8 cellular contexts compared by ENCODE assay signal in the genomic region with DNA sequence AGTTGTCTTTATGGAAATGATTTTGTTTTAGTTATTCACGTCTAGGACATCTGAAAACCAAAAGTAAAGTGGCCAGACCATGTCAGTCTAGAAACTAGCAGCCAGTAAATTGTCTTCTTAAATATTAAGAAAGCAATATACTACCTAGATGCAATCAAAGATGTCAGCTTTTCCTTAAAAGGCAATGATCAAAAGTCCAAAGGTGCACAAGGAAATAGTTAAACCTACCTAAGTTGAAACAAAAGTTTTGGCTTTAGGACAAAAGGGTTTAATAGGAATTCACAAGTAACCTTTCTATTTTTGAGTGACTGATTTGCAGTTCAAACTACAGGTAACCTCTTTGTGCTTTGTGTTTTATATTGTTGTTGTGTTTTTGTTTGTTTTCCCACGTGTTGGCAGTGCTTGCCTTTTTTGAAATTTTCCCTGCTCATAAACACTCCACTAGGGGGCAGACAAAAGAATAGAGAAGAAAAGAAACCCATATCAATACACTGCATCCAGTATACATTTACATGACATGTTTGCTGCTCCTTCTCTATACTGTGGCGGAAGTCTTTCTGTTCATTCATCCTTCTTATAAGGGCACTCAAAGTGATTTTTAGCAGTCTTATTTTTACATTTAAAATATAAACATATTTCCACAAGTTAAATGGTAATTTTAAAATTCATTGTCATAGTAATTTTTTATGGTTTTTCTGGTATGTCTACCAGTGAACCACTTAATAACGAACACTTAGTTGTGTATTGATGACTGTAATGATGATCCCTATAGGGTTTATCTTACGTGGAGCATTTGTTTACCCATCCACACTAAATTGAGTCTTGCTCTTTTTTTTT.
DNase-seq lines count a peak whose midpoint lies in the region; ATAC-seq and TF ChIP-seq lines count a peak whose summit lies in the region.

No MANE protein-coding gene starts in this region.

- intact Hi-C loops in cardiac septum (cut with DNase I) (no loop called here), upper lobe of right lung (cut with DNase I) (no loop called here)

- TF ChIP-seq CTCF in cardiac muscle cell (IDR thresholded peaks at IDR 0.05; ENCODE audit: low read depth, low read length) (peak; percentile 73), kidney epithelial cell (IDR thresholded peaks at IDR 0.05; ENCODE audit: insufficient read depth, low read length, poor library complexity, severe bottlenecking) (peak; percentile 74), upper lobe of right lung (IDR thresholded peaks at IDR 0.05) (peak; percentile 73)

- H3K27me3 ChIP-seq in cardiac muscle cell (no peaks in the 10 kb centered on the region), adipocyte (replicated peaks; ENCODE audit: control insufficient read depth, insufficient read depth, low read length) (no peaks in the 10 kb centered on the region), kidney epithelial cell (ENCODE audit: control insufficient read depth, insufficient read depth, low read length) (no peaks in the 10 kb centered on the region), upper lobe of right lung (no peaks in the 10 kb centered on the region)

- H3K27ac ChIP-seq in cardiac muscle cell (no peak overlapping the region), upper lobe of right lung (no peak overlapping the region)

- H3K9me3 ChIP-seq in cardiac muscle cell (ENCODE audit: low read depth) (no peaks in the 10 kb centered on the region), adipocyte (ENCODE audit: control insufficient read depth, low read length) (no peaks in the 10 kb centered on the region), upper lobe of right lung (no peaks in the 10 kb centered on the region)

- H3K4me3 ChIP-seq in cardiac muscle cell (no peak overlapping the region), adipocyte (ENCODE audit: low read length) (no peak overlapping the region), kidney epithelial cell (ENCODE audit: low read depth, low read length) (no peak overlapping the region), upper lobe of right lung (no peak overlapping the region)

- peak; percentile 38 to 39 for DNase-seq in cardiac muscle cell (ENCODE audit: low read depth in 1 of 2, low spot score in 1 of 2)
- DNase-seq in cardiac septum (ENCODE audit: low spot score), result no peak
- DNase-seq in HCEC 1CT, result peak; percentile 9
- DNase-seq in NCI-H1694 treated with DMSO at 0.1 percent for 48 hours (lab: John Stamatoyannopoulos, UW), result peak; percentile 31
- peak; percentile 79 for DNase-seq in adipocyte (ENCODE audit: low read depth)
- no peak for DNase-seq in kidney epithelial cell (ENCODE audit: low read depth)
- DNase-seq in upper lobe of right lung, result no peak
- no peak for DNase-seq in stimulated activated CD4-positive, alpha-beta T cell treated with anti-CD3 and anti-CD28 coated beads, Interleukin-4, amount 100 ng/mL, for 4 hours

- H3K36me3 ChIP-seq in cardiac muscle cell (no peaks in the 10 kb centered on the region), adipocyte (ENCODE audit: control insufficient read depth, insufficient read depth, low read length, severe bottlenecking) (no peaks in the 10 kb centered on the region), kidney epithelial cell (ENCODE audit: control insufficient read depth, insufficient read depth, low read length) (no peaks in the 10 kb centered on the region), upper lobe of right lung (no peaks in the 10 kb centered on the region)

- ATAC-seq in upper lobe of right lung, result peak; percentile 67

- H3K4me1 ChIP-seq in cardiac muscle cell (ENCODE audit: low read depth), result peaks cover 17% of the 10 kb centered on the region
- H3K4me1 ChIP-seq in adipocyte (ENCODE audit: control insufficient read depth, insufficient read depth, low read length), result peaks cover 23% of the 10 kb centered on the region
- peaks cover 32% of the 10 kb centered on the region for H3K4me1 ChIP-seq in upper lobe of right lung

- H3K9ac ChIP-seq in adipocyte (ENCODE audit: low read length), result no peak overlapping the region

Comparison
In these comparisons a context has a peak if more than half of its experiments do, and no peak if none do; other contexts are left out.
1. DNase-seq: peak in cardiac muscle cell (2 of 2), HCEC 1CT (single experiment), NCI-H1694 treated with DMSO at 0.1 percent for 48 hours (single experiment) and adipocyte (single experiment); none in cardiac septum (single experiment), kidney epithelial cell (single experiment), upper lobe of right lung (single experiment) and stimulated activated CD4-positive, alpha-beta T cell treated with anti-CD3 and anti-CD28 coated beads, Interleukin-4, amount 100 ng/mL, for 4 hours (0 of 2).
2. Peak in every context shown above with its lines, with median percentiles within 50 percentile points of each other: CTCF ChIP-seq.